21 cellular contexts compared by ENCODE assay signal in genomic region chr7:84482476-84482875, GRCh38.
"Had no signal": no experiment of that assay in that cellular context is flagged by ENCODE, and none has a peak within 500 bp of the region (broad histone marks: within the 10 kb centered on the region; RNA-seq: fewer than 3 reads in every experiment).

No MANE protein-coding gene starts in this region.

- H3K27me3 Mint-ChIP-seq: T-cell had no signal

- H3K9me3 Mint-ChIP-seq: T-cell had no signal

- H3K27ac Mint-ChIP-seq: T-cell had no signal

- H3K36me3 Mint-ChIP-seq: T-cell had no signal

- DNase-seq: IMR-90, Karpas-422, KG1, MG63, MV-4-11, NCI-H1048, NCI-H1105, NCI-H1417, NCI-H1436 treated with DMSO at 0.1 percent for 48 hours, NCI-H1694, NCI-H187 treated with DMSO at 0.1 percent for 48 hours, NCI-H2029 treated with DMSO at 0.1 percent for 48 hours, NCI-H2171 treated with DMSO at 0.1 percent for 48 hours, NCI-H2227 treated with DMSO at 0.1 percent for 48 hours, NCI-H524, NCI-H526 treated with DMSO at 0.1 percent for 48 hours, NCI-H774, SHP77 treated with DMSO at 0.1 percent for 48 hours, T-cell had no signal

- H3K4me1 Mint-ChIP-seq: T-cell had no signal

- H3K4me3 Mint-ChIP-seq: T-cell had no signal

- ATAC-seq: HepG2, Right ventricle myocardium inferior, T-cell had no signal
